Comparison of ENCODE assay signal across 8 cellular contexts in the genomic region with DNA sequence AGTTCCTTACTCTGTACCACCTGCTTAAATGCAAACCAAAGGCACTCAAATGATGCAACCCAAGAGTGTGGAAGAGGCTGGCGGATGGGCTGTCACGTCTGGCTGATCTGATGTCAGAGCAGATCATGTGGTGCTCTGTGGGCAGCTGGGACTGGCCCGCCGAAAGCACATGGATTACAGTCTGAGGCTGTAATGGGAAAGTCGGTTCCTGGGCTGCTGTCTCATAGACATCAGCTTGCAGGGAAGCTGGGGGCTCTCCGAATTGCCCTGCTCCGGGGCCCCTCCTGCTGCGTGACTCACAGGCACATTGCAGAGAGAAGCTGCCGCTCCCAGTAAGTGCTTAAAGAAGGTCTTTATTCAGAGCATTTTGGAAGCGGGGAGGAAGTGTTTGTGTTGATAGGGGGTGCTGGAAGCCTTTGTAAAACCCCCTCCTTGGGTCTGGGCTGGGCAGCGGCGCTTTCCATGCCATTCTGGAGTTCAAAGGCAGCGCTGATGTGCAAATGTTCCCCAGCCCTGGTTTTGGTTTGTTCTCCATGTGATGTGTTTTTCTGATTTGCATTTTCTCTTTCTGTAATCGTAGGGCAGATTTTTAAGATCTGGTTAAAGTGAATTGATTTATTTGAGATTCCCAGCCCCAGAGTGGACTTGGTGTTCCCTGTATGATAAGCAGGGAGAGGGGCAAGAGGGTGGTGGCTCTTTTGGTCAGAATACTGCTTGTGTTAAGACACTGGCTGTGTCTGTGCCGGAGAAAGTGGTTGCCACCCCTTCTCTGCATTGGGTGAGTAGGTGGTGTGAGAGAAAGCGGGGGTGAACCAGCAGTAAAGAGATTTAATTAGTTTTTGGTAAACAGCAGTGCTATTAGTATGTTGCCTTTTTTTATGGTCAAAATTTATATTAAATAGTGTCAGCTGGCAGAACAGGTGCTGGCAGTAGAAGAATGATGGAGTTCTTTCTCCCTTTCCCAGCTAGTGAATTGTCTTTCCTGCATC.
DNase-seq lines count a peak whose midpoint lies in the region; ATAC-seq and TF ChIP-seq lines count a peak whose summit lies in the region.

No MANE protein-coding gene starts in this region.

- peaks cover 1% of the 10 kb centered on the region for H3K9me3 Mint-ChIP-seq in activated naive CD8-positive, alpha-beta T cell treated with anti-CD3 and anti-CD28 coated beads, Interleukin-2, amount 10 ng/mL, durations not matched to agents 7 days and 5 days

- peaks cover 0 to 11% (median 0%) of the 10 kb centered on the region in 12 donors for H3K4me1 ChIP-seq in heart left ventricle

- peak; percentile 94 for ATAC-seq in GM19467 (IDR thresholded peaks at IDR 0.05; ENCODE audit: unreplicated experiment)
- ATAC-seq in HG03521 (IDR thresholded peaks at IDR 0.05; ENCODE audit: unreplicated experiment), result peak; percentile 97
- ATAC-seq in activated naive CD8-positive, alpha-beta T cell treated with anti-CD3 and anti-CD28 coated beads, Interleukin-2, amount 10 ng/mL, durations not matched to agents 7 days and 5 days (ENCODE audit: low read depth), result peak; percentile 95
- peak; percentile 77 to 97 (median 93) for ATAC-seq in heart left ventricle

- DNase-seq in DMS53 treated with DMSO at 0.1 percent for 48 hours (lab: John Stamatoyannopoulos, UW; ENCODE audit: unreplicated experiment), result peak; percentile 67
- DNase-seq in NOMO-1 (lab: John Stamatoyannopoulos, UW; ENCODE audit: unreplicated experiment in 2 of 2), result peak; percentile 45 to 65
- DNase-seq in activated naive CD8-positive, alpha-beta T cell treated with anti-CD3 and anti-CD28 coated beads, Interleukin-2, amount 10 ng/mL, durations not matched to agents 7 days and 5 days, result peak; percentile 51
- DNase-seq in heart left ventricle, result peak; percentile 37 to 74 (median 60)
- peak; percentile 95 for DNase-seq in pons (ENCODE audit: low spot score)
- DNase-seq in GF-D8 (lab: John Stamatoyannopoulos, UW), result no peak

- peaks cover 22% of the 10 kb centered on the region for H3K27me3 Mint-ChIP-seq in activated naive CD8-positive, alpha-beta T cell treated with anti-CD3 and anti-CD28 coated beads, Interleukin-2, amount 10 ng/mL, durations not matched to agents 7 days and 5 days

- peak overlapping the region; percentile 76 for H3K27ac Mint-ChIP-seq in activated naive CD8-positive, alpha-beta T cell treated with anti-CD3 and anti-CD28 coated beads, Interleukin-2, amount 10 ng/mL, durations not matched to agents 7 days and 5 days

- no peaks in the 10 kb centered on the region for H3K9me3 ChIP-seq in heart left ventricle

- peak overlapping the region in 5 of 12 donors; percentile 12 to 71 (median 31) for H3K27ac ChIP-seq in heart left ventricle

- TF ChIP-seq CTCF in heart left ventricle (IDR thresholded peaks at IDR 0.05), result no peak

- WGBS in heart left ventricle, 4 donors, result 18 to 36% (median 28%) methylated on average over 13 to 16 of the region's 16 CpGs

- H3K27me3 ChIP-seq in heart left ventricle, result no peaks in the 10 kb centered on the region

- no peak for TF ChIP-seq POLR2A in heart left ventricle (IDR thresholded peaks at IDR 0.05)

- POLR2A ChIA-PET in activated naive CD8-positive, alpha-beta T cell treated with anti-CD3 and anti-CD28 coated beads, Interleukin-2, amount 10 ng/mL, durations not matched to agents 7 days and 5 days (lab: Charles Lee), result interaction anchor here (0.6 kb wide), 1 partner anchor 80 kb away, joined by 5 read pairs; no protein-coding TSS in a partner anchor

- no peaks in the 10 kb centered on the region for H3K36me3 ChIP-seq in heart left ventricle

- H3K4me1 Mint-ChIP-seq in activated naive CD8-positive, alpha-beta T cell treated with anti-CD3 and anti-CD28 coated beads, Interleukin-2, amount 10 ng/mL, durations not matched to agents 7 days and 5 days, result peaks cover 10% of the 10 kb centered on the region

- peak overlapping the region in 10 of 12 donors; percentile 34 to 62 (median 52) for H3K4me3 ChIP-seq in heart left ventricle

- intact Hi-C loops in heart left ventricle (cut with DNase I), result no loop called here

- H3K36me3 Mint-ChIP-seq in activated naive CD8-positive, alpha-beta T cell treated with anti-CD3 and anti-CD28 coated beads, Interleukin-2, amount 10 ng/mL, durations not matched to agents 7 days and 5 days, result no peaks in the 10 kb centered on the region

- peak overlapping the region; percentile 70 for H3K4me3 Mint-ChIP-seq in activated naive CD8-positive, alpha-beta T cell treated with anti-CD3 and anti-CD28 coated beads, Interleukin-2, amount 10 ng/mL, durations not matched to agents 7 days and 5 days
